ENCODE assay signal across 11 cellular contexts in genomic region chr10:44967596-44967995, GRCh38. TPM values are rescaled to one million over a fixed set of nuclear protein-coding genes. Genes with fewer than 3 reads are reported as not detected.
DNase-seq lines count a peak whose midpoint lies in the region; ATAC-seq and TF ChIP-seq lines count a peak whose summit lies in the region.
"Had no signal": no experiment of that assay in that cellular context is flagged by ENCODE, and none has a peak within 500 bp of the region (broad histone marks: within the 10 kb centered on the region; RNA-seq: fewer than 3 reads in every experiment).

No MANE protein-coding gene starts in this region.

- peak in 4 of 7 donors; percentile 27 to 54 (median 36) for DNase-seq in adrenal gland
- peak in 2 of 3 donors; percentile 39 to 43 for DNase-seq in right lobe of liver
- DNase-seq in hippocampal formation (lab: John Stamatoyannopoulos, UW), result no peak
- DNase-seq in activated gamma-delta T cell (lab: John Stamatoyannopoulos, UW), result no peak
- DNase-seq in NCI-H446 (lab: John Stamatoyannopoulos, UW), result no peak
- DNase-seq: HCEC 1CT had no signal

- no peaks in the 10 kb centered on the region for H4K20me1 ChIP-seq in KMS-11 (ENCODE audit: insufficient read depth)

- H3K4me1 ChIP-seq in KMS-11 (ENCODE audit: low read depth, poor library complexity, severe bottlenecking) (peaks cover 90% of the 10 kb centered on the region), adrenal gland (replicated peaks in 1 of 2) (peaks cover 8 to 49% of the 10 kb centered on the region in 2 donors), right lobe of liver (peaks cover 0 to 57% (median 11%) of the 10 kb centered on the region in 4 donors)

- TF ChIP-seq POLR2A in adrenal gland (IDR thresholded peaks at IDR 0.05) (no peak), right lobe of liver (IDR thresholded peaks at IDR 0.05) (no peak)

- H3K27ac ChIP-seq in KMS-11 (peak overlapping the region; percentile 89), adrenal gland (peak overlapping the region in 3 of 5 donors; percentile 41 to 80 (median 79)), right lobe of liver (peak overlapping the region; percentile 5 to 61 (median 56))
- H3K27ac ChIP-seq: ovary had no signal

- H3K27me3 ChIP-seq in KMS-11 (ENCODE audit: insufficient read depth, low read depth), result no peaks in the 10 kb centered on the region
- no peaks in the 10 kb centered on the region for H3K27me3 ChIP-seq in adrenal gland
- H3K27me3 ChIP-seq in right lobe of liver, result no peaks in the 10 kb centered on the region
- H3K27me3 ChIP-seq: ovary had no signal

- H3K4me2 ChIP-seq in KMS-11, result peak overlapping the region; percentile 46

- peaks cover 63% of the 10 kb centered on the region for H3K4me1 Mint-ChIP-seq in stimulated activated naive CD8-positive, alpha-beta T cell treated with anti-CD3 and anti-CD28 coated beads, Interleukin-15, Interleukin-2, amounts not matched to agents 100 ng/mL and 50 ng/mL, for 24 hours (ENCODE audit: low read depth)

- 70 to 90% (median 80%) methylated on average over 4 of the region's 4 CpGs for WGBS in adrenal gland, 4 donors
- 55% methylated on average over 4 of the region's 4 CpGs for WGBS in right lobe of liver (ENCODE audit: insufficient coverage, low coverage, low lambda C conversion rate, missing lambda C conversion rate)

- no peaks in the 10 kb centered on the region for H3K9me3 Mint-ChIP-seq in stimulated activated naive CD8-positive, alpha-beta T cell treated with anti-CD3 and anti-CD28 coated beads, Interleukin-15, Interleukin-2, amounts not matched to agents 100 ng/mL and 50 ng/mL, for 24 hours

- H3K9me3 ChIP-seq in adrenal gland (replicated peaks in 1 of 3), result no peaks in the 10 kb centered on the region
- no peaks in the 10 kb centered on the region for H3K9me3 ChIP-seq in right lobe of liver
- H3K9me3 ChIP-seq: ovary had no signal

- peak in 1 of 4 donors; percentile 5 for ATAC-seq in right lobe of liver
- no peak for ATAC-seq in GM21737 (IDR thresholded peaks at IDR 0.05; ENCODE audit: unreplicated experiment)

- H3K27ac Mint-ChIP-seq in stimulated activated naive CD8-positive, alpha-beta T cell treated with anti-CD3 and anti-CD28 coated beads, Interleukin-15, Interleukin-2, amounts not matched to agents 100 ng/mL and 50 ng/mL, for 24 hours, result peak overlapping the region; percentile 69

- no peak overlapping the region for H3K9ac ChIP-seq in KMS-11

- peaks cover 92% of the 10 kb centered on the region for H3K79me2 ChIP-seq in KMS-11 (ENCODE audit: insufficient read depth, low read depth)

- no peak overlapping the region for H2AFZ ChIP-seq in KMS-11 (ENCODE audit: low read depth)

- no peak overlapping the region for H3K4me3 ChIP-seq in KMS-11 (IDR thresholded peaks at IDR 0.05; ENCODE audit: insufficient read depth, low read depth, low read length)
- H3K4me3 ChIP-seq in adrenal gland, result no peak overlapping the region
- H3K4me3 ChIP-seq in right lobe of liver, result no peak overlapping the region
- H3K4me3 ChIP-seq: ovary had no signal

- intact Hi-C loops in adrenal gland (cut with DNase I), result no loop called here
- intact Hi-C loops in right lobe of liver (cut with DNase I), result no loop called here

- H3K4me3 Mint-ChIP-seq in stimulated activated naive CD8-positive, alpha-beta T cell treated with anti-CD3 and anti-CD28 coated beads, Interleukin-15, Interleukin-2, amounts not matched to agents 100 ng/mL and 50 ng/mL, for 24 hours, result no peak overlapping the region

- H3K27me3 Mint-ChIP-seq in stimulated activated naive CD8-positive, alpha-beta T cell treated with anti-CD3 and anti-CD28 coated beads, Interleukin-15, Interleukin-2, amounts not matched to agents 100 ng/mL and 50 ng/mL, for 24 hours, result no peaks in the 10 kb centered on the region

- peaks cover 9% of the 10 kb centered on the region; the same call in 1 of the 2 replicates for H3K36me3 ChIP-seq in KMS-11 (ENCODE audit: insufficient read depth)
- peaks cover 0 to 13% of the 10 kb centered on the region in 2 donors for H3K36me3 ChIP-seq in adrenal gland (replicated peaks in 1 of 2)
- peaks cover 0 to 18% (median 0%) of the 10 kb centered on the region in 4 donors for H3K36me3 ChIP-seq in right lobe of liver
- H3K36me3 ChIP-seq: ovary had no signal

- no peaks in the 10 kb centered on the region for H3K36me3 Mint-ChIP-seq in stimulated activated naive CD8-positive, alpha-beta T cell treated with anti-CD3 and anti-CD28 coated beads, Interleukin-15, Interleukin-2, amounts not matched to agents 100 ng/mL and 50 ng/mL, for 24 hours (ENCODE audit: low read depth)

- TF ChIP-seq CTCF in KMS-11 (conservative IDR thresholded peaks at IDR 0.05; ENCODE audit: low read depth, low read length), result no peak
- TF ChIP-seq CTCF in adrenal gland (IDR thresholded peaks at IDR 0.05), result no peak
- TF ChIP-seq CTCF in right lobe of liver (IDR thresholded peaks at IDR 0.05), result no peak

RNA-seq across cellular contexts. Expression of gene RASSF4, which starts 8.0 kb away (rescaled TPM):
- 10 to 100 TPM in 7 of 8 donors, 1 to 10 TPM in 1; 6.6 to 38.8 (median 25.0) TPM for total RNA-seq in adrenal gland
- 10 to 100 TPM in 2 of 3 donors, 1 to 10 TPM in 1; 5.2 to 47.5 (median 38.3) TPM for polyA plus RNA-seq in adrenal gland
- 10 to 100 TPM; 13.6 to 28.5 (median 19.6) TPM for total RNA-seq in right lobe of liver

RNA-seq across cellular contexts. Expression of gene DEPP1, which starts 11.0 kb away (rescaled TPM):
- total RNA-seq in adrenal gland, result 100 to 1,000 TPM in 4 of 8 donors, 10 to 100 TPM in 4; 13.2 to 179 (median 95.2) TPM
- polyA plus RNA-seq in adrenal gland, result 10 to 100 TPM; 17.6 to 86.8 (median 18.2) TPM
- total RNA-seq in right lobe of liver, result 10 to 100 TPM in 5 of 6 experiments, 1 to 10 TPM in 1; 5.3 to 94.6 (median 71.5) TPM

RNA-seq across cellular contexts. Expression of gene ZNF22, which starts 33.1 kb away (rescaled TPM):
- total RNA-seq in adrenal gland, result 10 to 100 TPM in 7 of 8 donors, 1 to 10 TPM in 1; 8.0 to 17.3 (median 13.2) TPM
- 10 to 100 TPM; 10.9 to 21.3 (median 11.7) TPM for polyA plus RNA-seq in adrenal gland
- 10 to 100 TPM; 10.3 to 25.2 (median 12.2) TPM for total RNA-seq in right lobe of liver

RNA-seq across cellular contexts. Expression of gene TMEM72, which starts 56.5 kb away (rescaled TPM):
- total RNA-seq in adrenal gland (not detected), right lobe of liver (not detected)
- polyA plus RNA-seq in adrenal gland, result not detected
- total RNA-seq: activated CD8-positive, alpha-beta memory T cell treated with anti-CD3 and anti-CD28 coated beads for 36 hours; ovary had no signal

Comparison
In these comparisons a context has a peak if more than half of its experiments do, and no peak if none do; other contexts are left out.
1. DNase-seq: peak in adrenal gland (4 of 7) and right lobe of liver (2 of 3); none in hippocampal formation (0 of 2), activated gamma-delta T cell (single experiment) and NCI-H446 (0 of 2).
2. Peak in every context shown above with its lines, with median percentiles within 50 percentile points of each other: H3K27ac ChIP-seq.